1 cellular context compared by ENCODE assay signal in the genomic region with DNA sequence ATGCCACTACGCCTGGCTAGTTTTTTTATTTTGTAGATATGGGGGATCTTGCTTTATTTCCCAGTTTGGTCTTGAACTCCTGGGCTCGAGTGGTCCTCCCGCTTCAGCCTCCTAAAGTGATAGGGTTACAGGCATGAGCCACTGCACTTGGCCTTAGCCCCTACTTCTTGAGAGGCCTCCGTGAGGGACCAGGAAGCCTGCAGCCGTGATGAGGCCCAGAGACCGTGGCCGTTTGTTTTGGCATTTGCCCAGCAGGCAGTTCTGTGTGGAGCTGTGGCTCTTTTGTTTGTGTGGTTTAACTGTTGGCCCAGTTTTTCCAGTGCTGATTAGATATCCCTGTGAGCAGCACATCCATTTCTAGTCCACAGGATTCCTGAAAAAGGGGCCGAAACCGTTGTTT.
TF ChIP-seq lines count a peak whose summit lies in the region.

No MANE protein-coding gene starts in this region.

TF ChIP-seq in K562, 482 proteins besides CTCF, POLR2A, EP300 and RAD21:
- TF ChIP-seq FOXK1 (CRISPR knock-in tag; IDR thresholded peaks at IDR 0.05; ENCODE audit: borderline replicate concordance) (no peak), RBM25 (IDR thresholded peaks at IDR 0.05; ENCODE audit: low read depth, low read length, severe bottlenecking) (no peak), SMAD4 (CRISPR knock-in tag; conservative IDR thresholded peaks at IDR 0.05) (no peak), BRF1 (IDR thresholded peaks at IDR 0.05; ENCODE audit: borderline replicate concordance, extremely low read depth, insufficient read length) (no peak), FOXJ3 (CRISPR knock-in tag; IDR thresholded peaks at IDR 0.05) (no peak), KLF1 (tag; IDR thresholded peaks at IDR 0.05) (no peak), MTA3 (IDR thresholded peaks at IDR 0.05; ENCODE audit: borderline replicate concordance) (no peak), KAT2B (IDR thresholded peaks at IDR 0.05; ENCODE audit: low read depth, low read length) (no peak), FOSL1 (tag; conservative IDR thresholded peaks at IDR 0.05) (no peak), TCF7 (IDR thresholded peaks at IDR 0.05; ENCODE audit: borderline replicate concordance) (no peak)
- TF ChIP-seq, protein P1, sequence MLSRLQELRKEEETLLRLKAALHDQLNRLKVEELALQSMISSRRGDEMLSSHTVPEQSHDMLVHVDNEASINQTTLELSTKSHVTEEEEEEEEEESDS (CRISPR knock-in tag; IDR thresholded peaks at IDR 0.05): no peak
- TF ChIP-seq, protein P2, sequence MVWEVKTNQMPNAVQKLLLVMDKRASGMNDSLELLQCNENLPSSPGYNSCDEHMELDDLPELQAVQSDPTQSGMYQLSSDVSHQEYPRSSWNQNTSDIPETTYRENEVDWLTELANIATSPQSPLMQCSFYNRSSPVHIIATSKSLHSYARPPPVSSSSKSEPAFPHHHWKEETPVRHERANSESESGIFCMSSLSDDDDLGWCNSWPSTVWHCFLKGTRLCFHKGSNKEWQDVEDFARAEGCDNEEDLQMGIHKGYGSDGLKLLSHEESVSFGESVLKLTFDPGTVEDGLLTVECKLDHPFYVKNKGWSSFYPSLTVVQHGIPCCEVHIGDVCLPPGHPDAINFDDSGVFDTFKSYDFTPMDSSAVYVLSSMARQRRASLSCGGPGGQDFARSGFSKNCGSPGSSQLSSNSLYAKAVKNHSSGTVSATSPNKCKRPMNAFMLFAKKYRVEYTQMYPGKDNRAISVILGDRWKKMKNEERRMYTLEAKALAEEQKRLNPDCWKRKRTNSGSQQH (CRISPR knock-in tag; IDR thresholded peaks at IDR 0.05): no peak
TF ChIP-seq in K562: peak in this region for 0.
